8 cellular contexts compared by ENCODE assay signal in genomic region chr6:121887724-121888123, GRCh38.
"Had no signal": no experiment of that assay in that cellular context is flagged by ENCODE, and none has a peak within 500 bp of the region (broad histone marks: within the 10 kb centered on the region; RNA-seq: fewer than 3 reads in every experiment).

No MANE protein-coding gene starts in this region.

- H3K27ac Mint-ChIP-seq: GM23338, H9, HFFc6 had no signal

- ATAC-seq: GM23338, HCT116 had no signal

- H3K36me3 ChIP-seq: HAP-1 had no signal

- H2AFZ ChIP-seq: GM23338 had no signal

- H3K4me3 ChIP-seq: GM23338, HAP-1 had no signal

- H3K9me3 Mint-ChIP-seq: GM23338, HFFc6 had no signal

- DNase-seq: GOT3, H7, H9, HCEC 1CT, HFFc6 had no signal

- H3K4me2 ChIP-seq: GM23338 had no signal

- H3K4me3 Mint-ChIP-seq: GM23338, H9, HFFc6 had no signal

- H3K9me3 ChIP-seq: HAP-1 had no signal
